ENCODE assay signal across 8 cellular contexts in genomic region chr5:139404484-139404840, GRCh38. TPM values are rescaled to one million over a fixed set of nuclear protein-coding genes. Genes with fewer than 3 reads are reported as not detected.
A peak's percentile ranks its signal among the peaks of the same experiment; 100 is the strongest.
DNase-seq lines count a peak whose midpoint lies in the region; ATAC-seq and TF ChIP-seq lines count a peak whose summit lies in the region.

No MANE protein-coding gene starts in this region.

- ATAC-seq in GM18517 (IDR thresholded peaks at IDR 0.05; ENCODE audit: unreplicated experiment) = no peak

- BruUV-seq in Calu3 (replicated peaks; lab: Mats Ljungman, UMichigan) = no TSS peak

- TF ChIP-seq POLR2A in ovary (IDR thresholded peaks at IDR 0.05) = no peak

- TF ChIP-seq CTCF in Calu3 (IDR thresholded peaks at IDR 0.05; ENCODE audit: unreplicated experiment) (no peak), endodermal cell (conservative IDR thresholded peaks at IDR 0.05) (no peak), ovary (IDR thresholded peaks at IDR 0.05) (no peak)

- H3K4me3 ChIP-seq in NT2/D1 (ENCODE audit: insufficient read length, low read depth) (peak overlapping the region; percentile 32), endodermal cell (ENCODE audit: low read length) (peak overlapping the region; percentile 93), ovary (peak overlapping the region; percentile 52)

- no peaks in the 10 kb centered on the region for H3K27me3 ChIP-seq in NT2/D1 (ENCODE audit: insufficient read depth, insufficient read length)
- H3K27me3 ChIP-seq in endodermal cell (ENCODE audit: control insufficient read depth, insufficient read depth, low read length, poor library complexity, severe bottlenecking) = no peaks in the 10 kb centered on the region
- no peaks in the 10 kb centered on the region for H3K27me3 ChIP-seq in ovary

- DNase-seq in Calu3 (no peak), NT2/D1 (ENCODE audit: low read depth, low spot score) (no peak), endodermal cell (no peak), ovary (no peak), LoVo (ENCODE audit: low spot score) (no peak), NCI-H345 (lab: John Stamatoyannopoulos, UW) (no peak)
- DNase-seq in stimulated activated CD4-positive, alpha-beta T cell treated with anti-CD3 and anti-CD28 coated beads, Interleukin-1b, Interleukin-23, amount 100 ng/mL, for 48 hours = no peak

- no peak for TF ChIP-seq EP300 in ovary (IDR thresholded peaks at IDR 0.05)

- H3K4me1 Mint-ChIP-seq in Calu3 (ENCODE audit: low read depth, unreplicated experiment) = peaks cover 26% of the 10 kb centered on the region
- peaks cover 14% of the 10 kb centered on the region for H3K4me1 Mint-ChIP-seq in endodermal cell

- H3K36me3 ChIP-seq in NT2/D1 (ENCODE audit: insufficient read depth, insufficient read length, low read length) = peaks cover 6% of the 10 kb centered on the region
- no peaks in the 10 kb centered on the region for H3K36me3 ChIP-seq in endodermal cell (ENCODE audit: control insufficient read depth, insufficient read depth, low read length)
- no peaks in the 10 kb centered on the region for H3K36me3 ChIP-seq in ovary

- H3K27ac ChIP-seq in endodermal cell (ENCODE audit: low read depth, low read length) (peak overlapping the region; percentile 96), ovary (peak overlapping the region in 1 of 2 donors; percentile 94)

- peak overlapping the region; percentile 76 for H3K9ac ChIP-seq in NT2/D1 (ENCODE audit: insufficient read length, low read depth)
- peak overlapping the region; percentile 58 for H3K9ac ChIP-seq in endodermal cell (ENCODE audit: extremely low read depth, low read length, poor library complexity, severe bottlenecking)

- no peaks in the 10 kb centered on the region for H3K27me3 Mint-ChIP-seq in Calu3 (ENCODE audit: unreplicated experiment)
- H3K27me3 Mint-ChIP-seq in endodermal cell (ENCODE audit: insufficient read depth) = no peaks in the 10 kb centered on the region

- 81 to 82% methylated on average over 3 to 5 of the region's 5 CpGs for WGBS in endodermal cell (ENCODE audit: insufficient coverage in 1 of 2, insufficient read length in 1 of 2), 2 experiments
- WGBS in ovary, 3 donors = 59 to 68% (median 61%) methylated on average over 5 of the region's 5 CpGs

- H3K9me3 ChIP-seq in NT2/D1 (ENCODE audit: insufficient read depth, low read length) (no peaks in the 10 kb centered on the region), endodermal cell (ENCODE audit: control insufficient read depth, low read length) (no peaks in the 10 kb centered on the region), ovary (no peaks in the 10 kb centered on the region)

- intact Hi-C loops in Calu3 (cut with micrococcal nuclease; ENCODE audit: unreplicated experiment) = no loop called here
- intact Hi-C loops in ovary (cut with DNase I) = no loop called here

- no peaks in the 10 kb centered on the region for H3K9me3 Mint-ChIP-seq in Calu3 (ENCODE audit: low read depth, unreplicated experiment)
- H3K9me3 Mint-ChIP-seq in endodermal cell = no peaks in the 10 kb centered on the region

- H3K27ac Mint-ChIP-seq in Calu3 (ENCODE audit: unreplicated experiment) = peak overlapping the region; percentile 100
- H3K27ac Mint-ChIP-seq in endodermal cell = peak overlapping the region; percentile 100

- peaks cover 22% of the 10 kb centered on the region for H3K36me3 Mint-ChIP-seq in Calu3 (ENCODE audit: insufficient read depth, unreplicated experiment)
- peaks cover 6% of the 10 kb centered on the region for H3K36me3 Mint-ChIP-seq in endodermal cell (ENCODE audit: low read depth)

- peaks cover 2% of the 10 kb centered on the region for H3K4me1 ChIP-seq in NT2/D1 (ENCODE audit: insufficient read depth, insufficient read length)
- H3K4me1 ChIP-seq in endodermal cell (ENCODE audit: control insufficient read depth, insufficient read depth, low read length) = peaks cover 11% of the 10 kb centered on the region
- H3K4me1 ChIP-seq in ovary (ENCODE audit: insufficient read depth) = no peaks in the 10 kb centered on the region

- CTCF ChIA-PET in Calu3 (lab: Charles Lee) = no interaction called here

- peak overlapping the region; percentile 98 for H3K4me3 Mint-ChIP-seq in Calu3 (ENCODE audit: low read depth, unreplicated experiment)
- peak overlapping the region; percentile 91 for H3K4me3 Mint-ChIP-seq in endodermal cell

RNA-seq across cellular contexts. Expression of gene SPATA24, which starts 0.6 kb away (rescaled TPM):
- total RNA-seq in Calu3 (2022) = 5.1 and 6.8 TPM in 2 replicates
- 10 to 100 TPM in 1 of 2 donors, 1 to 10 TPM in 1; 9.8 to 10.6 TPM for total RNA-seq in endodermal cell
- polyA plus RNA-seq in endodermal cell (2013, experiment 1 of 2) = 9.7 TPM
- polyA plus RNA-seq in endodermal cell (2013, experiment 2 of 2) = 7.9 TPM
- 1 to 10 TPM; 2.1 to 4.7 (median 3.3) TPM for total RNA-seq in ovary
- polyA plus RNA-seq in ovary = 1 to 10 TPM; 6.5 to 6.7 TPM

RNA-seq across cellular contexts. Expression of gene PROB1, which starts 9.6 kb away (rescaled TPM):
- total RNA-seq in Calu3 (2022) = 1.9 and 2.4 TPM in 2 replicates
- total RNA-seq in endodermal cell = 1 to 10 TPM; 4.8 to 6.6 TPM
- 1.4 TPM for polyA plus RNA-seq in endodermal cell (2013, experiment 1 of 2)
- 1.4 TPM for polyA plus RNA-seq in endodermal cell (2013, experiment 2 of 2)
- 1 to 10 TPM in 4 of 7 donors, under 1 TPM in 3; 0.60 to 2.0 (median 1.0) TPM for total RNA-seq in ovary
- polyA plus RNA-seq in ovary = 1 to 10 TPM in 1 of 2 donors, under 1 TPM in 1; 0.65 to 1.0 TPM

RNA-seq across cellular contexts. Expression of gene MZB1, which starts 14.7 kb away (rescaled TPM):
- total RNA-seq in Calu3 (2022) (0.24 TPM in 1 of 2 replicates, not detected in the other), endodermal cell (under 1 TPM; 0.57 to 0.60 TPM), ovary (1 to 10 TPM in 3 of 7 donors, under 1 TPM in 3, not detected in 1; 0.50 to 1.8 (median 1.2) TPM)
- polyA plus RNA-seq in endodermal cell (2013, experiment 1 of 2) = not detected
- polyA plus RNA-seq in endodermal cell (2013, experiment 2 of 2) = 0.50 TPM
- polyA plus RNA-seq in ovary = 1 to 10 TPM in 1 of 2 donors, under 1 TPM in 1; 0.91 to 1.7 TPM

RNA-seq across cellular contexts. Expression of gene SLC23A1, which starts 21.4 kb away (rescaled TPM):
- total RNA-seq in Calu3 (2022) (0.80 and 2.8 TPM in 2 replicates), endodermal cell (under 1 TPM; 0.35 to 0.93 TPM), ovary (10 to 100 TPM in 1 of 7 donors, 1 to 10 TPM in 3, under 1 TPM in 1, not detected in 2; 0.10 to 14.5 (median 1.2) TPM)
- 0.28 TPM for polyA plus RNA-seq in endodermal cell (2013, experiment 1 of 2)
- polyA plus RNA-seq in endodermal cell (2013, experiment 2 of 2) = not detected
- polyA plus RNA-seq in ovary = under 1 TPM in 1 of 2 donors, not detected in 1; 0.05 TPM

RNA-seq across cellular contexts. Expression of gene DNAJC18, which starts 34.9 kb away (rescaled TPM):
- 6.7 and 9.8 TPM in 2 replicates for total RNA-seq in Calu3 (2022)
- total RNA-seq in endodermal cell = 10 to 100 TPM; 21.8 to 26.6 TPM
- polyA plus RNA-seq in endodermal cell (2013, experiment 1 of 2) = 30.9 TPM
- 32.0 TPM for polyA plus RNA-seq in endodermal cell (2013, experiment 2 of 2)
- 10 to 100 TPM in 6 of 7 donors, 1 to 10 TPM in 1; 5.2 to 31.0 (median 22.4) TPM for total RNA-seq in ovary
- polyA plus RNA-seq in ovary = 10 to 100 TPM; 11.1 to 35.6 TPM

Comparison
In these comparisons a context has a peak if more than half of its experiments do, and no peak if none do; other contexts are left out.
1. H3K4me3 ChIP-seq: peak in every context shown above with its lines; median percentile 93 in endodermal cell; 52 in ovary; 32 in NT2/D1.